Comparison of ENCODE assay signal across 16 cellular contexts in genomic region chr14:51552275-51552674, GRCh38.
A peak's percentile ranks its signal among the peaks of the same experiment; 100 is the strongest.
DNase-seq lines count a peak whose midpoint lies in the region; ATAC-seq and TF ChIP-seq lines count a peak whose summit lies in the region.
"Had no signal": no experiment of that assay in that cellular context is flagged by ENCODE, and none has a peak within 500 bp of the region (broad histone marks: within the 10 kb centered on the region; RNA-seq: fewer than 3 reads in every experiment).

No MANE protein-coding gene starts in this region.

- H3K4me1 ChIP-seq in A673 (ENCODE audit: insufficient read depth, low read length, poor library complexity, severe bottlenecking) (no peaks in the 10 kb centered on the region), smooth muscle cell (ENCODE audit: low read depth) (peaks cover 13% of the 10 kb centered on the region)

- no peaks in the 10 kb centered on the region for H3F3A ChIP-seq in smooth muscle cell (ENCODE audit: low read depth)

- POLR2A ChIA-PET in A673 (lab: Charles Lee; ENCODE audit: low non-redundant PET) (no interaction called here), RWPE1 (lab: Yijun Ruan, JAX; ENCODE audit: low non-redundant PET) (no interaction called here)

- H3K4me2 ChIP-seq in smooth muscle cell: no peak overlapping the region

- WGBS in smooth muscle cell (ENCODE audit: low lambda C conversion rate): 95% methylated on average over 7 of the region's 7 CpGs

- H3K36me3 ChIP-seq in A673 (ENCODE audit: insufficient read depth, low read length, poor library complexity, severe bottlenecking) (no peaks in the 10 kb centered on the region), smooth muscle cell (ENCODE audit: low read depth) (no peaks in the 10 kb centered on the region)
- H3K36me3 ChIP-seq: MG63 had no signal

- no peaks in the 10 kb centered on the region for H3K9me3 ChIP-seq in A673 (ENCODE audit: low read depth, low read length, poor library complexity, severe bottlenecking)
- no peaks in the 10 kb centered on the region for H3K9me3 ChIP-seq in smooth muscle cell (replicated peaks; ENCODE audit: low read depth)
- H3K9me3 ChIP-seq: MG63 had no signal

- ATAC-seq in activated T-cell treated with anti-CD3 and anti-CD28 coated beads, Interleukin-2, amount 50 U/mL, for 4 hours: no peak
- no peak for ATAC-seq in GM21717 (IDR thresholded peaks at IDR 0.05; ENCODE audit: unreplicated experiment)
- ATAC-seq: activated naive CD8-positive, alpha-beta T cell treated with anti-CD3 and anti-CD28 coated beads, Interleukin-2, amount 50 U/mL, for 24 hours had no signal

- CTCF ChIA-PET in A673 (lab: Charles Lee): no interaction called here
- CTCF ChIA-PET in RWPE1 (lab: Yijun Ruan, JAX): interaction anchor here (0.6 kb wide), 2 partner anchors 147 to 363 kb away, joined by 3 to 5 read pairs; no protein-coding TSS in a partner anchor

- no peak for DNase-seq in A673 (ENCODE audit: low spot score)
- no peak for DNase-seq in RWPE1 (ENCODE audit: low spot score)
- no peak for DNase-seq in fibroblast of mammary gland (ENCODE audit: low read depth)
- no peak for DNase-seq in smooth muscle cell (lab: John Stamatoyannopoulos, UW; ENCODE audit: unreplicated experiment)
- no peak for DNase-seq in hepatic stellate cell (ENCODE audit: low spot score)
- no peak for DNase-seq in activated T-cell treated with anti-CD3 and anti-CD28 coated beads, Interleukin-2, amount 50 U/mL, for 4 hours
- DNase-seq: activated naive CD8-positive, alpha-beta T cell treated with anti-CD3 and anti-CD28 coated beads, Interleukin-2, amount 50 U/mL, for 24 hours; activated T-cell treated with anti-CD3 and anti-CD28 coated beads for 4 hours; C1 segment of cervical spinal cord; foreskin melanocyte; MG63; NCI-H526 treated with DMSO at 0.1 percent for 48 hours had no signal

- H3K79me2 ChIP-seq in smooth muscle cell (ENCODE audit: low read depth): no peaks in the 10 kb centered on the region

- H3K27me3 ChIP-seq in A673 (replicated peaks; ENCODE audit: insufficient read depth, low read depth, low read length, poor library complexity): no peaks in the 10 kb centered on the region
- H3K27me3 ChIP-seq in smooth muscle cell (ENCODE audit: low read depth): no peaks in the 10 kb centered on the region
- H3K27me3 ChIP-seq: MG63 had no signal

- H3K27ac ChIP-seq in A673 (ENCODE audit: low read depth, low read length, poor library complexity, severe bottlenecking): no peak overlapping the region
- H3K27ac ChIP-seq in RWPE1: peak overlapping the region; percentile 57
- H3K27ac ChIP-seq in smooth muscle cell (ENCODE audit: low read depth): no peak overlapping the region
- H3K27ac ChIP-seq: coronary artery, HL-60 had no signal

- H2AFZ ChIP-seq in smooth muscle cell (ENCODE audit: low read depth): no peak overlapping the region

- H3K4me3 Mint-ChIP-seq in activated T-cell treated with anti-CD3 and anti-CD28 coated beads, Interleukin-2, amount 50 U/mL, for 4 hours: no peak overlapping the region
- H3K4me3 Mint-ChIP-seq: activated naive CD8-positive, alpha-beta T cell treated with anti-CD3 and anti-CD28 coated beads, Interleukin-2, amount 50 U/mL, for 24 hours had no signal

- intact Hi-C loops in A673 (cut with micrococcal nuclease; ENCODE audit: unreplicated experiment): no loop called here

- no peaks in the 10 kb centered on the region for H4K20me1 ChIP-seq in smooth muscle cell (ENCODE audit: low read depth)

- no peak overlapping the region for H3K4me3 ChIP-seq in A673 (ENCODE audit: low read depth, low read length, poor library complexity, severe bottlenecking)
- no peak overlapping the region for H3K4me3 ChIP-seq in fibroblast of mammary gland (ENCODE audit: control insufficient read depth, low read depth, low read length)
- no peak overlapping the region for H3K4me3 ChIP-seq in smooth muscle cell
- H3K4me3 ChIP-seq: coronary artery, MG63 had no signal

- no peaks in the 10 kb centered on the region for H3K9me3 Mint-ChIP-seq in activated T-cell treated with anti-CD3 and anti-CD28 coated beads, Interleukin-2, amount 50 U/mL, for 4 hours
- H3K9me3 Mint-ChIP-seq: activated naive CD8-positive, alpha-beta T cell treated with anti-CD3 and anti-CD28 coated beads, Interleukin-2, amount 50 U/mL, for 24 hours had no signal

- no peaks in the 10 kb centered on the region for H3K4me1 Mint-ChIP-seq in activated T-cell treated with anti-CD3 and anti-CD28 coated beads, Interleukin-2, amount 50 U/mL, for 4 hours (ENCODE audit: low read depth)
- H3K4me1 Mint-ChIP-seq: activated naive CD8-positive, alpha-beta T cell treated with anti-CD3 and anti-CD28 coated beads, Interleukin-2, amount 50 U/mL, for 24 hours had no signal

- TF ChIP-seq CTCF in A673 (conservative IDR thresholded peaks at IDR 0.05; ENCODE audit: low read depth, low read length) (peak; percentile 31; the same call in 1 of the 2 replicates), GM12872 (IDR thresholded peaks at IDR 0.05; ENCODE audit: insufficient read depth, low read depth, low read length) (peak; percentile 32; the same call in 2 of the 3 replicates), RWPE1 (conservative IDR thresholded peaks at IDR 0.05; ENCODE audit: low read depth) (no peak), fibroblast of mammary gland (conservative IDR thresholded peaks at IDR 0.05; ENCODE audit: control insufficient read depth, insufficient read depth, low read depth, low read length) (peak; percentile 2), smooth muscle cell (IDR thresholded peaks at IDR 0.05; ENCODE audit: borderline replicate concordance, insufficient read depth, poor library complexity, severe bottlenecking) (no peak)

- H3K9ac ChIP-seq in smooth muscle cell (ENCODE audit: low read depth): no peak overlapping the region

- H3K27me3 Mint-ChIP-seq in activated T-cell treated with anti-CD3 and anti-CD28 coated beads, Interleukin-2, amount 50 U/mL, for 4 hours (ENCODE audit: low read depth): peaks cover 12% of the 10 kb centered on the region

- no TSS peak for BruUV-seq in A673 (replicated peaks; lab: Mats Ljungman, UMichigan)

- H3K36me3 Mint-ChIP-seq in activated T-cell treated with anti-CD3 and anti-CD28 coated beads, Interleukin-2, amount 50 U/mL, for 4 hours (ENCODE audit: insufficient read depth): no peaks in the 10 kb centered on the region

Comparison
In these comparisons a context has a peak if more than half of its experiments do, and no peak if none do; other contexts are left out.
1. CTCF ChIP-seq: peak in A673 (single experiment), GM12872 (single experiment) and fibroblast of mammary gland (single experiment); none in RWPE1 (single experiment) and smooth muscle cell (single experiment).